In the genomic region with DNA sequence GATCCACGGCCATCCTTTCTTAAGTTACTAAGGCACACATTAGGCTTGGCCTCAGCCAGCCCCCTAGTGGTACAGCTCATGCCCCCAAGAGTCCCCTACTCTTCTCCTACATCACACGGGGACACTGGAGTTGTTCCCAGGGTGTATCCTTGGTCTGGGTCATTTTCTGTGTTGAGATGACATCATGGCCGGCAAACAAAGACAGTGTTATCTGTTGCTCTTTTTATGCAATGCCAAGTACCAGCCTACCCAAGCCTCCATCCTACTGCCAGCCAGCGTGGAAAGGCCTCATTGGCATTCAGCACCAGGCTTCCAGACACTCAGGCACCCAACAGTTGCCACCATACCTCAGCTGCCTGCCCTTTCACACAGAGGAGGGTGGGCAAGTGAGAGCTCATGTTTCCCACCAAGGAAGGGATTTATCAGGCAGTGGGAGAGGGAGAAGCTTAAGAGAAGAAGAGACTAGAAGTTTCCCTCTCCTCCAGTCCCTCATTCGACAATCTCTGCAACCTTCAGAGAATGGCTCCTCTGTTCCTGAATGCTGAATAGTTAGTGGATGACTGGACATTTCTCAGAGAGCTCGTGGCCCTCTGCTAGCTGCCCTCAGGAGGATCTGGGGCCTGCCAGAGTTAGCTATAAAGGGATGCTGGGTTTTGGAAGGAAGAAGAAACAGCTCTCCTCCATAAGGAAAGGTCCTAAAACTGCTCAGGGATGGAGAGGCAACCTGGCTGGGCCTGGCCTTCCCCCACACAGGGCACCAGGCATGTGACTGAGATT, we compare ENCODE assay signal across 10 cellular contexts. TPM values are rescaled to one million over a fixed set of nuclear protein-coding genes. Genes with fewer than 3 reads are reported as not detected.
DNase-seq lines count a peak whose midpoint lies in the region; TF ChIP-seq lines count a peak whose summit lies in the region.
"Had no signal": no experiment of that assay in that cellular context is flagged by ENCODE, and none has a peak within 500 bp of the region (broad histone marks: within the 10 kb centered on the region; RNA-seq: fewer than 3 reads in every experiment).

No MANE protein-coding gene starts in this region.

- H3K9me3 Mint-ChIP-seq in HFFc6: no peaks in the 10 kb centered on the region
- H3K9me3 Mint-ChIP-seq in CD4-positive, alpha-beta memory T cell: peaks cover 0 to 2% (median 0%) of the 10 kb centered on the region in 8 donors

- peaks cover 3% of the 10 kb centered on the region for H3K27me3 Mint-ChIP-seq in HFFc6 (ENCODE audit: insufficient read depth)
- H3K27me3 Mint-ChIP-seq in CD4-positive, alpha-beta memory T cell: no peaks in the 10 kb centered on the region

- peak overlapping the region; percentile 69 for H3K27ac Mint-ChIP-seq in HFFc6
- H3K27ac Mint-ChIP-seq in CD4-positive, alpha-beta memory T cell: no peak overlapping the region

- TF ChIP-seq CTCF in A673 (conservative IDR thresholded peaks at IDR 0.05; ENCODE audit: low read depth, low read length) (peak; percentile 40), HFFc6 (IDR thresholded peaks at IDR 0.05) (peak; percentile 37; the same call in 1 of the 2 replicates), astrocyte of the cerebellum (IDR thresholded peaks at IDR 0.05; ENCODE audit: low read depth, low read length, missing control alignments) (peak; percentile 15)

- DNase-seq in A673 (ENCODE audit: low spot score) (no peak), HFFc6 (peak; percentile 10), astrocyte of the cerebellum (ENCODE audit: low read depth) (no peak), inferior parietal cortex (ENCODE audit: extremely low spot score) (peak; percentile 89), NCI-H128 (lab: John Stamatoyannopoulos, UW; ENCODE audit: unreplicated experiment) (no peak), A172 (ENCODE audit: low spot score) (no peak)
- DNase-seq in activated CD4-positive, alpha-beta T cell treated with anti-CD3 and anti-CD28 coated beads, Interleukin-2, amount 50 U/mL, for 4 hours: no peak
- no peak for DNase-seq in CD4-positive, alpha-beta memory T cell
- DNase-seq: KG1, NCI-H526 treated with DMSO at 0.1 percent for 48 hours had no signal

- no peaks in the 10 kb centered on the region for H3K9me3 ChIP-seq in A673 (ENCODE audit: low read depth, low read length, poor library complexity, severe bottlenecking)
- H3K9me3 ChIP-seq in CD4-positive, alpha-beta memory T cell (ENCODE audit: control insufficient read depth in 1 of 2, low read length in 2 of 2): peaks cover 0 to under 1% of the 10 kb centered on the region in 2 donors

- H3K4me3 ChIP-seq in A673 (ENCODE audit: low read depth, low read length, poor library complexity, severe bottlenecking) (no peak overlapping the region), astrocyte of the cerebellum (ENCODE audit: low read depth, low read length) (no peak overlapping the region)
- no peak overlapping the region for H3K4me3 ChIP-seq in CD4-positive, alpha-beta memory T cell (ENCODE audit: low read length in 2 of 2)

- intact Hi-C loops in A673 (cut with micrococcal nuclease; ENCODE audit: unreplicated experiment): no loop called here
- intact Hi-C loops in CD4-positive, alpha-beta memory T cell (cut with micrococcal nuclease): no loop called here

- in situ Hi-C loops in astrocyte of the cerebellum (cut with HindIII; ENCODE audit: low sequenced_read_pairs): no loop called here

- CTCF ChIA-PET in A673 (lab: Charles Lee): no interaction called here
- CTCF ChIA-PET in CD4-positive, alpha-beta memory T cell (lab: Charles Lee; ENCODE audit: partially characterized antibody): interaction anchor here (2.4 kb wide), 1 partner anchor 25 kb away, joined by 6 read pairs; no protein-coding TSS in a partner anchor

- POLR2A ChIA-PET in A673 (lab: Charles Lee; ENCODE audit: low non-redundant PET): interaction anchor here (0.6 kb wide), 1 partner anchor 172 kb away, joined by 3 read pairs; no protein-coding TSS in a partner anchor
- POLR2A ChIA-PET in CD4-positive, alpha-beta memory T cell (lab: Charles Lee; ENCODE audit: partially characterized antibody): interaction anchor here (0.8 kb wide), 1 partner anchor 26 kb away, joined by 3 read pairs; no protein-coding TSS in a partner anchor

- no peak overlapping the region for H3K27ac ChIP-seq in A673 (ENCODE audit: low read depth, low read length, poor library complexity, severe bottlenecking)
- H3K27ac ChIP-seq in CD4-positive, alpha-beta memory T cell (ENCODE audit: low read depth, low read length): no peak overlapping the region

- H3K36me3 Mint-ChIP-seq in HFFc6 (ENCODE audit: low read depth): no peaks in the 10 kb centered on the region
- H3K36me3 Mint-ChIP-seq in CD4-positive, alpha-beta memory T cell: no peaks in the 10 kb centered on the region

- no peaks in the 10 kb centered on the region for H3K27me3 ChIP-seq in A673 (replicated peaks; ENCODE audit: insufficient read depth, low read depth, low read length, poor library complexity)
- no peaks in the 10 kb centered on the region for H3K27me3 ChIP-seq in CD4-positive, alpha-beta memory T cell (ENCODE audit: insufficient read depth, low read length)

- no peaks in the 10 kb centered on the region for H3K36me3 ChIP-seq in A673 (ENCODE audit: insufficient read depth, low read length, poor library complexity, severe bottlenecking)
- no peaks in the 10 kb centered on the region for H3K36me3 ChIP-seq in CD4-positive, alpha-beta memory T cell (ENCODE audit: insufficient read depth, low read length)

- H3K4me1 Mint-ChIP-seq in HFFc6 (ENCODE audit: low read depth): peaks cover 15% of the 10 kb centered on the region
- H3K4me1 Mint-ChIP-seq in CD4-positive, alpha-beta memory T cell: peaks cover 0 to 8% (median 6%) of the 10 kb centered on the region in 4 donors

- no TSS peak for BruUV-seq in A673 (replicated peaks; lab: Mats Ljungman, UMichigan)

- H3K4me1 ChIP-seq in A673 (ENCODE audit: insufficient read depth, low read length, poor library complexity, severe bottlenecking): no peaks in the 10 kb centered on the region
- no peaks in the 10 kb centered on the region for H3K4me1 ChIP-seq in CD4-positive, alpha-beta memory T cell (ENCODE audit: insufficient read depth, low read length)

- no peak overlapping the region for H3K4me3 Mint-ChIP-seq in HFFc6
- H3K4me3 Mint-ChIP-seq in CD4-positive, alpha-beta memory T cell: no peak overlapping the region

RNA-seq across cellular contexts. Expression of gene CBR1, which starts 17.7 kb away (rescaled TPM):
- 81.8 and 84.8 TPM in 2 replicates for total RNA-seq in A673 (2021)
- 100 to 1,000 TPM; 103 to 144 (median 138) TPM for total RNA-seq in HFFc6 (2021; fragmentation: NEBNext Ultra II Directional; extraction: Animal tissue kit (Norgen Biotek cat#: 25700))
- 150 and 219 TPM in 2 replicates for total RNA-seq in A172 (2014; rRNA removed; shearing (Covaris generic))
- total RNA-seq in CD4-positive, alpha-beta memory T cell: 10 to 100 TPM; 23.0 to 25.2 TPM
- polyA plus RNA-seq in CD4-positive, alpha-beta memory T cell: 10 to 100 TPM; 49.3 to 82.2 TPM

RNA-seq across cellular contexts. Expression of gene SETD4, which starts 27.2 kb away (rescaled TPM):
- 29.3 and 33.3 TPM in 2 replicates for total RNA-seq in A673 (2021)
- 10 to 100 TPM in 1 of 6 experiments, 1 to 10 TPM in 5; 7.6 to 10.1 (median 8.7) TPM for total RNA-seq in HFFc6 (2021; fragmentation: NEBNext Ultra II Directional; extraction: Animal tissue kit (Norgen Biotek cat#: 25700))
- total RNA-seq in A172 (2014; rRNA removed; shearing (Covaris generic)): 22.7 and 34.0 TPM in 2 replicates
- 10 to 100 TPM; 30.3 to 31.0 TPM for total RNA-seq in CD4-positive, alpha-beta memory T cell
- 10 to 100 TPM in 1 of 2 donors, 1 to 10 TPM in 1; 7.1 to 10.3 TPM for polyA plus RNA-seq in CD4-positive, alpha-beta memory T cell

RNA-seq across cellular contexts. Expression of gene CBR3, which starts 47.3 kb away (rescaled TPM):
- total RNA-seq in A673 (2021): 12.3 and 15.5 TPM in 2 replicates
- total RNA-seq in HFFc6 (2021; fragmentation: NEBNext Ultra II Directional; extraction: Animal tissue kit (Norgen Biotek cat#: 25700)): 10 to 100 TPM; 15.1 to 25.9 (median 23.5) TPM
- total RNA-seq in A172 (2014; rRNA removed; shearing (Covaris generic)): 28.5 and 31.7 TPM in 2 replicates
- 1 to 10 TPM; 9.2 to 9.3 TPM for total RNA-seq in CD4-positive, alpha-beta memory T cell
- 10 to 100 TPM; 15.6 to 24.9 TPM for polyA plus RNA-seq in CD4-positive, alpha-beta memory T cell

Comparison
In these comparisons a context has a peak if more than half of its experiments do, and no peak if none do; other contexts are left out.
1. DNase-seq: peak in HFFc6 (single experiment) and inferior parietal cortex (single experiment); none in A673 (single experiment), astrocyte of the cerebellum (single experiment), activated CD4-positive, alpha-beta T cell treated with anti-CD3 and anti-CD28 coated beads, Interleukin-2, amount 50 U/mL, for 4 hours (0 of 2), NCI-H128 (single experiment), A172 (single experiment) and CD4-positive, alpha-beta memory T cell (0 of 5).
2. Peak in every context shown above with its lines, with median percentiles within 50 percentile points of each other: CTCF ChIP-seq.